Comparison of ENCODE assay signal across 10 cellular contexts in genomic region chr7:142646274-142646895, GRCh38.
DNase-seq lines count a peak whose midpoint lies in the region; ATAC-seq, FAIRE-seq and TF ChIP-seq lines count a peak whose summit lies in the region.
"Had no signal": no experiment of that assay in that cellular context is flagged by ENCODE, and none has a peak within 500 bp of the region (broad histone marks: within the 10 kb centered on the region; RNA-seq: fewer than 3 reads in every experiment).

No MANE protein-coding gene starts in this region.

- FAIRE-seq in K562 (lab: Jason Lieb, UNC): peak; percentile 60

- no peaks in the 10 kb centered on the region for H4K20me1 ChIP-seq in OCI-LY7 (ENCODE audit: insufficient read depth, low read length)
- no peaks in the 10 kb centered on the region for H4K20me1 ChIP-seq in K562 (replicated peaks; ENCODE audit: control insufficient read depth, insufficient read depth, low read length)

- no peak overlapping the region for H3K9ac ChIP-seq in K562 (ENCODE audit: insufficient read depth in 1 of 2, low read depth in 2 of 2, low read length in 2 of 2)

- H3K9me3 ChIP-seq in OCI-LY7 (ENCODE audit: low read length): no peaks in the 10 kb centered on the region
- no peaks in the 10 kb centered on the region for H3K9me3 ChIP-seq in K562 (replicated peaks; ENCODE audit: control insufficient read depth, insufficient read depth, low read depth, low read length)

- intact Hi-C loops in OCI-LY7 (cut with micrococcal nuclease; ENCODE audit: unreplicated experiment) (no loop called here), K562 (cut with micrococcal nuclease) (no loop called here), posterior cingulate gyrus (cut with DNase I) (no loop called here), posterior vena cava (cut with DNase I) (no loop called here)

- no peaks in the 10 kb centered on the region for H3K4me1 ChIP-seq in OCI-LY7 (ENCODE audit: insufficient read depth, low read length, poor library complexity, severe bottlenecking)
- H3K4me1 ChIP-seq in K562 (replicated peaks in 1 of 2; ENCODE audit: control insufficient read depth in 2 of 2, insufficient read depth in 2 of 2, low read length in 2 of 2): no peaks in the 10 kb centered on the region

- POLR2A ChIA-PET in OCI-LY7 (lab: Charles Lee) (no interaction called here), K562 (lab: Yijun Ruan, JAX) (interaction anchor here (0.6 to 0.8 kb wide), 2 partner anchors 144 to 218 kb away, joined by 3 read pairs; no protein-coding TSS in a partner anchor)

- peaks cover 14% of the 10 kb centered on the region for H3K27me3 Mint-ChIP-seq in stimulated activated naive CD8-positive, alpha-beta T cell treated with anti-CD3 and anti-CD28 coated beads, Interleukin-15, Interleukin-2, amounts not matched to agents 100 ng/mL and 50 ng/mL, for 24 hours

- H3K27me3 ChIP-seq in K562 (ENCODE audit: control insufficient read depth in 2 of 2, insufficient read depth in 2 of 2, low read length in 2 of 2): no peaks in the 10 kb centered on the region

- peak overlapping the region; percentile 16; the same call in 1 of the 2 replicates for H3K4me2 ChIP-seq in OCI-LY7 (ENCODE audit: low read length)
- H3K4me2 ChIP-seq in K562 (ENCODE audit: insufficient read depth, low read length): no peak overlapping the region

- H2AFZ ChIP-seq in OCI-LY7 (ENCODE audit: low read length) (peak overlapping the region; percentile 43; the same call in 1 of the 2 replicates), K562 (ENCODE audit: low read depth, low read length) (no peak overlapping the region)

- no peak overlapping the region for H3K27ac Mint-ChIP-seq in stimulated activated naive CD8-positive, alpha-beta T cell treated with anti-CD3 and anti-CD28 coated beads, Interleukin-15, Interleukin-2, amounts not matched to agents 100 ng/mL and 50 ng/mL, for 24 hours

- H3K9me2 ChIP-seq in OCI-LY7 (ENCODE audit: insufficient read depth, low read length): no peaks in the 10 kb centered on the region

- no peaks in the 10 kb centered on the region for H3K9me3 Mint-ChIP-seq in stimulated activated naive CD8-positive, alpha-beta T cell treated with anti-CD3 and anti-CD28 coated beads, Interleukin-15, Interleukin-2, amounts not matched to agents 100 ng/mL and 50 ng/mL, for 24 hours
- H3K9me3 Mint-ChIP-seq: central memory CD8-positive, alpha-beta T cell had no signal

- under 1% methylated on average over 8 of the region's 8 CpGs for WGBS in K562 (ENCODE audit: insufficient coverage, low coverage, missing lambda C conversion rate)

- no peaks in the 10 kb centered on the region for H3K9me1 ChIP-seq in K562 (ENCODE audit: control insufficient read depth, insufficient read depth, low read length)

- no TSS peak for BruUV-seq in OCI-LY7 (replicated peaks; lab: Mats Ljungman, UMichigan)
- BruUV-seq in K562 (replicated peaks; lab: Mats Ljungman, UMichigan): no TSS peak

- H3K27ac ChIP-seq in OCI-LY7 (ENCODE audit: low read depth, low read length, poor library complexity, severe bottlenecking) (no peak overlapping the region), K562 (ENCODE audit: extremely low read depth, low read depth, low read length) (no peak overlapping the region)

- DNase-seq in stimulated activated naive CD8-positive, alpha-beta T cell treated with anti-CD3 and anti-CD28 coated beads, Interleukin-15, Interleukin-2, amounts not matched to agents 100 U/mL and 50 U/mL, for 24 hours: no peak
- DNase-seq in OCI-LY7 (ENCODE audit: low spot score) (peak; percentile 7), K562 (ENCODE audit: extremely low read depth in 1 of 4, low spot score in 3 of 4) (no peak), NCI-H1417 (lab: John Stamatoyannopoulos, UW) (no peak), posterior cingulate gyrus (no peak), posterior vena cava (ENCODE audit: low spot score) (no peak)
- DNase-seq: NCI-H774 had no signal

- no peak for TF ChIP-seq POLR2A in K562 (conservative IDR thresholded peaks at IDR 0.05)

- in situ Hi-C loops in K562 (cut with MboI): loop anchor here (25.0 kb wide), 2 partner anchors 141 to 366 kb away; no protein-coding TSS in a partner anchor

- H3K36me3 ChIP-seq in OCI-LY7 (ENCODE audit: insufficient read depth, low read length) (no peaks in the 10 kb centered on the region), K562 (ENCODE audit: control insufficient read depth, insufficient read depth, low read length) (no peaks in the 10 kb centered on the region)

- no peaks in the 10 kb centered on the region for H3K36me3 Mint-ChIP-seq in stimulated activated naive CD8-positive, alpha-beta T cell treated with anti-CD3 and anti-CD28 coated beads, Interleukin-15, Interleukin-2, amounts not matched to agents 100 ng/mL and 50 ng/mL, for 24 hours (ENCODE audit: low read depth)

- CTCF ChIA-PET in OCI-LY7 (lab: Charles Lee; ENCODE audit: unreplicated experiment) (no interaction called here), K562 (lab: Yijun Ruan, JAX; ENCODE audit: low intra/inter-chr PET ratio) (interaction anchor here (0.6 kb wide), 1 partner anchor 20 kb away, joined by 3 read pairs; no protein-coding TSS in a partner anchor)

- peak overlapping the region; percentile 72 for H3K4me3 Mint-ChIP-seq in stimulated activated naive CD8-positive, alpha-beta T cell treated with anti-CD3 and anti-CD28 coated beads, Interleukin-15, Interleukin-2, amounts not matched to agents 100 ng/mL and 50 ng/mL, for 24 hours
- H3K4me3 Mint-ChIP-seq: central memory CD8-positive, alpha-beta T cell had no signal

- no peak for TF ChIP-seq RAD21 in K562 (CRISPR knock-in tag; conservative IDR thresholded peaks at IDR 0.05 in 1 of 2, IDR thresholded peaks at IDR 0.05 in 1 of 2)

- no peak for TF ChIP-seq EP300 in K562 (IDR thresholded peaks at IDR 0.05; ENCODE audit: low read length)

- no peak for ATAC-seq in stimulated activated naive CD8-positive, alpha-beta T cell treated with anti-CD3 and anti-CD28 coated beads, Interleukin-15, Interleukin-2, amounts not matched to agents 100 U/mL and 50 U/mL, for 24 hours
- ATAC-seq in K562 (peak; percentile 39; the same call in 1 of the 3 replicates), HG03469 (IDR thresholded peaks at IDR 0.05; ENCODE audit: unreplicated experiment) (no peak)

- H3K4me3 ChIP-seq in OCI-LY7 (ENCODE audit: low read depth, low read length, poor library complexity, severe bottlenecking) (no peak overlapping the region), K562 (no peak overlapping the region)

- peaks cover 23% of the 10 kb centered on the region for H3K4me1 Mint-ChIP-seq in stimulated activated naive CD8-positive, alpha-beta T cell treated with anti-CD3 and anti-CD28 coated beads, Interleukin-15, Interleukin-2, amounts not matched to agents 100 ng/mL and 50 ng/mL, for 24 hours (ENCODE audit: low read depth)
- H3K4me1 Mint-ChIP-seq: central memory CD8-positive, alpha-beta T cell had no signal

- H3K79me2 ChIP-seq in OCI-LY7 (ENCODE audit: insufficient read depth, low read depth, low read length) (no peaks in the 10 kb centered on the region), K562 (ENCODE audit: control insufficient read depth, insufficient read depth, low read length) (no peaks in the 10 kb centered on the region)

- TF ChIP-seq CTCF in OCI-LY7 (conservative IDR thresholded peaks at IDR 0.05; ENCODE audit: low read length) (no peak), K562 (IDR thresholded peaks at IDR 0.05 in 2 of 3, conservative IDR thresholded peaks at IDR 0.05 in 1 of 3; ENCODE audit: insufficient read depth in 2 of 3, low read depth in 1 of 3, low read length in 3 of 3) (no peak)

TF ChIP-seq in K562, 482 proteins besides CTCF, POLR2A, EP300 and RAD21:
- TF ChIP-seq TCF7L2 (IDR thresholded peaks at IDR 0.05; ENCODE audit: low read depth, low read length) (no peak), NR2C2 (CRISPR knock-in tag; IDR thresholded peaks at IDR 0.05) (0 out of 2 replicates have a peak, but pooled peaks have one; percentile 20), NR2C2 (tag; IDR thresholded peaks at IDR 0.05) (no peak)
